Comparison of ENCODE assay signal across 9 cellular contexts in genomic region chr1:108016451-108016920, GRCh38. TPM values are rescaled to one million over a fixed set of nuclear protein-coding genes. Genes with fewer than 3 reads are reported as not detected.
DNase-seq lines count a peak whose midpoint lies in the region; ATAC-seq, FAIRE-seq and TF ChIP-seq lines count a peak whose summit lies in the region.
"Had no signal": no experiment of that assay in that cellular context is flagged by ENCODE, and none has a peak within 500 bp of the region (broad histone marks: within the 10 kb centered on the region; RNA-seq: fewer than 3 reads in every experiment).

No MANE protein-coding gene starts in this region.

- CTCF ChIA-PET in activated CD8-positive, alpha-beta T cell treated with anti-CD3 and anti-CD28 coated beads for 36 hours (lab: Charles Lee): interaction anchor here (2.0 kb wide), 1 partner anchor 235 kb away, joined by 5 read pairs; no protein-coding TSS in a partner anchor
- CTCF ChIA-PET in activated CD8-positive, alpha-beta T cell treated with anti-CD3 and anti-CD28 coated beads, Interleukin-2, amount 10 ng/mL, durations not matched to agents 7 days and 5 days (lab: Charles Lee): interaction anchor here (0.8 to 1.8 kb wide), 2 partner anchors 25 to 109 kb away, joined by 3 to 6 read pairs; no protein-coding TSS in a partner anchor

- no peak overlapping the region for H3K27ac Mint-ChIP-seq in activated CD8-positive, alpha-beta T cell treated with anti-CD3 and anti-CD28 coated beads for 36 hours
- no peak overlapping the region for H3K27ac Mint-ChIP-seq in activated CD8-positive, alpha-beta T cell treated with anti-CD3 and anti-CD28 coated beads, Interleukin-2, amount 10 ng/mL, durations not matched to agents 7 days and 5 days

- H3K9me3 Mint-ChIP-seq in activated CD8-positive, alpha-beta T cell treated with anti-CD3 and anti-CD28 coated beads for 36 hours: no peaks in the 10 kb centered on the region
- no peaks in the 10 kb centered on the region for H3K9me3 Mint-ChIP-seq in activated CD8-positive, alpha-beta T cell treated with anti-CD3 and anti-CD28 coated beads, Interleukin-2, amount 10 ng/mL, durations not matched to agents 7 days and 5 days (ENCODE audit: insufficient read depth)

- no peaks in the 10 kb centered on the region for H3K36me3 Mint-ChIP-seq in activated CD8-positive, alpha-beta T cell treated with anti-CD3 and anti-CD28 coated beads for 36 hours (ENCODE audit: low read depth)
- no peaks in the 10 kb centered on the region for H3K36me3 Mint-ChIP-seq in activated CD8-positive, alpha-beta T cell treated with anti-CD3 and anti-CD28 coated beads, Interleukin-2, amount 10 ng/mL, durations not matched to agents 7 days and 5 days (ENCODE audit: low read depth)

- H3K4me2 ChIP-seq in fibroblast of lung (ENCODE audit: extremely low read depth, insufficient read depth, low read length): no peak overlapping the region

- H3K27ac ChIP-seq in fibroblast of lung (ENCODE audit: insufficient read depth, low read length) (no peak overlapping the region), psoas muscle (no peak overlapping the region)

- peaks cover 3% of the 10 kb centered on the region for H3K4me1 Mint-ChIP-seq in activated CD8-positive, alpha-beta T cell treated with anti-CD3 and anti-CD28 coated beads for 36 hours (ENCODE audit: low read depth)
- no peaks in the 10 kb centered on the region for H3K4me1 Mint-ChIP-seq in activated CD8-positive, alpha-beta T cell treated with anti-CD3 and anti-CD28 coated beads, Interleukin-2, amount 10 ng/mL, durations not matched to agents 7 days and 5 days (ENCODE audit: low read depth)

- peak; percentile 42 for ATAC-seq in activated CD8-positive, alpha-beta T cell treated with anti-CD3 and anti-CD28 coated beads for 36 hours
- ATAC-seq in activated CD8-positive, alpha-beta T cell treated with anti-CD3 and anti-CD28 coated beads, Interleukin-2, amount 10 ng/mL, durations not matched to agents 7 days and 5 days: no peak
- ATAC-seq in psoas muscle (no peak), GM21723 (IDR thresholded peaks at IDR 0.05; ENCODE audit: unreplicated experiment) (no peak)

- H3K4me1 ChIP-seq in fibroblast of lung (ENCODE audit: control insufficient read depth, extremely low read depth, insufficient read depth, low read length) (no peaks in the 10 kb centered on the region), psoas muscle (no peaks in the 10 kb centered on the region)

- no peak for TF ChIP-seq CTCF in activated CD8-positive, alpha-beta T cell treated with anti-CD3 and anti-CD28 coated beads for 36 hours (IDR thresholded peaks at IDR 0.05)
- no peak for TF ChIP-seq CTCF in fibroblast of lung (conservative IDR thresholded peaks at IDR 0.05 in 1 of 2, IDR thresholded peaks at IDR 0.05 in 1 of 2; ENCODE audit: low read depth in 1 of 2, low read length in 2 of 2)
- TF ChIP-seq CTCF in retinal pigment epithelial cell (conservative IDR thresholded peaks at IDR 0.05; ENCODE audit: low read depth, low read length): no peak
- TF ChIP-seq CTCF in psoas muscle (IDR thresholded peaks at IDR 0.05): no peak

- no peaks in the 10 kb centered on the region for H4K20me1 ChIP-seq in fibroblast of lung (ENCODE audit: control insufficient read depth, extremely low read depth, insufficient read depth, low read length)

- H3K9ac ChIP-seq in fibroblast of lung (ENCODE audit: insufficient read depth, low read length): no peak overlapping the region

- POLR2A ChIA-PET in activated CD8-positive, alpha-beta T cell treated with anti-CD3 and anti-CD28 coated beads for 36 hours (lab: Charles Lee): no interaction called here
- POLR2A ChIA-PET in activated CD8-positive, alpha-beta T cell treated with anti-CD3 and anti-CD28 coated beads, Interleukin-2, amount 10 ng/mL, durations not matched to agents 7 days and 5 days (lab: Charles Lee): no interaction called here

- H3K36me3 ChIP-seq in fibroblast of lung (ENCODE audit: control insufficient read depth, insufficient read depth, low read length) (no peaks in the 10 kb centered on the region), psoas muscle (ENCODE audit: insufficient read depth in 1 of 2, low read depth in 1 of 2) (no peaks in the 10 kb centered on the region)

- H3K4me3 ChIP-seq in fibroblast of lung (replicated peaks in 1 of 4; ENCODE audit: control extremely low read depth in 1 of 4, insufficient read depth in 1 of 4, low read depth in 3 of 4, low read length in 4 of 4) (no peak overlapping the region), retinal pigment epithelial cell (ENCODE audit: low read length) (no peak overlapping the region), psoas muscle (no peak overlapping the region)

- H3K9me3 ChIP-seq in fibroblast of lung (ENCODE audit: control insufficient read depth, insufficient read depth, low read depth, low read length) (no peaks in the 10 kb centered on the region), psoas muscle (no peaks in the 10 kb centered on the region)

- H3K27me3 Mint-ChIP-seq in activated CD8-positive, alpha-beta T cell treated with anti-CD3 and anti-CD28 coated beads for 36 hours: no peaks in the 10 kb centered on the region
- H3K27me3 Mint-ChIP-seq in activated CD8-positive, alpha-beta T cell treated with anti-CD3 and anti-CD28 coated beads, Interleukin-2, amount 10 ng/mL, durations not matched to agents 7 days and 5 days (ENCODE audit: low read depth): peaks cover 3% of the 10 kb centered on the region

- H3K79me2 ChIP-seq in fibroblast of lung (ENCODE audit: control insufficient read depth, insufficient read depth, low read length): no peaks in the 10 kb centered on the region

- intact Hi-C loops in activated CD8-positive, alpha-beta T cell treated with anti-CD3 and anti-CD28 coated beads for 36 hours (cut with micrococcal nuclease): no loop called here
- intact Hi-C loops in psoas muscle (cut with DNase I): no loop called here

- peak; percentile 18 for DNase-seq in activated CD8-positive, alpha-beta T cell treated with anti-CD3 and anti-CD28 coated beads for 36 hours
- DNase-seq in activated CD8-positive, alpha-beta T cell treated with anti-CD3 and anti-CD28 coated beads, Interleukin-2, amount 10 ng/mL, durations not matched to agents 7 days and 5 days: no peak
- DNase-seq in OCI-M1 (lab: John Stamatoyannopoulos, UW): peak; percentile 95
- peak; percentile 70 to 98 for DNase-seq in fibroblast of lung (ENCODE audit: low read depth in 2 of 2)
- DNase-seq in retinal pigment epithelial cell (ENCODE audit: low read depth): peak; percentile 30
- no peak for DNase-seq in psoas muscle
- DNase-seq in GM12891 (ENCODE audit: insufficient read length, low spot score): no peak
- DNase-seq: activated CD4-positive, alpha-beta T cell treated with anti-CD3 and anti-CD28 coated beads for 1 hour had no signal

- H3K27me3 ChIP-seq in fibroblast of lung (ENCODE audit: control insufficient read depth, insufficient read depth, low read length) (no peaks in the 10 kb centered on the region), psoas muscle (ENCODE audit: insufficient read depth in 3 of 3, low read length in 2 of 3) (peaks cover 0 to 2% (median 0%) of the 10 kb centered on the region in 3 donors)

- FAIRE-seq in GM12891 (lab: Jason Lieb, UNC): no peak

- no peak overlapping the region for H3K4me3 Mint-ChIP-seq in activated CD8-positive, alpha-beta T cell treated with anti-CD3 and anti-CD28 coated beads for 36 hours
- H3K4me3 Mint-ChIP-seq in activated CD8-positive, alpha-beta T cell treated with anti-CD3 and anti-CD28 coated beads, Interleukin-2, amount 10 ng/mL, durations not matched to agents 7 days and 5 days: no peak overlapping the region

- no peak for TF ChIP-seq POLR2A in GM12891 (IDR thresholded peaks at IDR 0.05; ENCODE audit: low read depth, low read length)

- WGBS in psoas muscle, 3 donors: 17 to 24% (median 18%) methylated on average over 4 of the region's 4 CpGs

- H2AFZ ChIP-seq in fibroblast of lung (ENCODE audit: low read length): no peak overlapping the region

TF ChIP-seq in GM12891, 5 proteins besides CTCF, POLR2A, EP300 and RAD21:
- no peak for TF ChIP-seq PAX5 (IDR thresholded peaks at IDR 0.05; ENCODE audit: insufficient read depth, low read length, severe bottlenecking)
- no peak for TF ChIP-seq POU2F2 (IDR thresholded peaks at IDR 0.05; ENCODE audit: low read depth, low read length)
- no peak for TF ChIP-seq TAF1 (IDR thresholded peaks at IDR 0.05; ENCODE audit: low read depth, low read length)

RNA-seq across cellular contexts. Expression of gene VAV3, which starts 51.5 kb away (rescaled TPM):
- total RNA-seq in activated CD8-positive, alpha-beta T cell treated with anti-CD3 and anti-CD28 coated beads for 36 hours: 1 to 10 TPM; 5.3 to 6.2 TPM
- total RNA-seq in activated CD8-positive, alpha-beta T cell treated with anti-CD3 and anti-CD28 coated beads, Interleukin-2, amount 10 ng/mL, durations not matched to agents 7 days and 5 days: 1 to 10 TPM; 5.2 to 6.9 TPM
- total RNA-seq in fibroblast of lung (under 0.01 TPM in 1 of 2 replicates, not detected in the other), psoas muscle (1 to 10 TPM in 3 of 4 donors, under 1 TPM in 1; 0.71 to 1.7 (median 1.3) TPM)
- polyA plus RNA-seq in fibroblast of lung (0.02 TPM in 1 of 2 replicates, not detected in the other), psoas muscle (under 1 TPM; 0.28 to 0.72 (median 0.30) TPM)
- not detected in 2 replicates for polyA plus RNA-seq in fibroblast of lung (2012)
- polyA minus RNA-seq in fibroblast of lung (ENCODE audit: low replicate concordance): not detected in 2 replicates
- 0.06 TPM for polyA plus RNA-seq in GM12891 (2012; ENCODE audit: low read depth, missing spikeins)

Comparison
In these comparisons a context has a peak if more than half of its experiments do, and no peak if none do; other contexts are left out.
1. DNase-seq: peak in activated CD8-positive, alpha-beta T cell treated with anti-CD3 and anti-CD28 coated beads for 36 hours (single experiment), OCI-M1 (single experiment), fibroblast of lung (2 of 2) and retinal pigment epithelial cell (single experiment); none in activated CD8-positive, alpha-beta T cell treated with anti-CD3 and anti-CD28 coated beads, Interleukin-2, amount 10 ng/mL, durations not matched to agents 7 days and 5 days (single experiment), psoas muscle (0 of 2) and GM12891 (single experiment).